In genomic region chr19:42245247-42245646, GRCh38 we compare ENCODE assay signal across 1 cellular context.
TF ChIP-seq lines count a peak whose summit lies in the region.

No MANE protein-coding gene starts in this region.

TF ChIP-seq in HepG2, 621 proteins besides CTCF, POLR2A, EP300 and RAD21:
- TF ChIP-seq ZNF891 (CRISPR knock-in tag; IDR thresholded peaks at IDR 0.05) (0 out of 2 replicates have a peak, but pooled peaks have one; percentile 0), SNAPC4 (CRISPR knock-in tag; IDR thresholded peaks at IDR 0.05) (peak; percentile 1; the same call in 1 of the 2 replicates)
